Comparison of ENCODE assay signal across 33 cellular contexts in the genomic region with DNA sequence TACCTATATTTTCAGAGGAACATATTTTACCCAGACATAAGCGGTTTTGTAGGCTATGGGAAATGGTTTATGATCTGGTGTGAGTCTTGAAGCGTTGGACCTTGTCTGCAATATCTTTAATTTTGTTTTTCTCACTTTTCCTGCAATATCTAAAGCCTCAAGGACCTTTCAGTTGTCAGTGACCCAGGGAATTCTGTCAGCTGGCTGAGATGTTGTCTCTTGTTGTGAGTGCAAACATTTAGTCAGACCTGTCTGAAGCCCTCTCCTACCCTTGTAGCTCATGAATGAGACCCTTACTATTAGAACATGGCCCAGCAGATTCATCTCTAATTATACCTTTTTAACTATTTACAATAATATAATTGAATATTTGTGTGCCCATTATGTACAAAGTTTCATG.
"Had no signal": no experiment of that assay in that cellular context is flagged by ENCODE, and none has a peak within 500 bp of the region (broad histone marks: within the 10 kb centered on the region; RNA-seq: fewer than 3 reads in every experiment).

No MANE protein-coding gene starts in this region.

- H3K4me3 ChIP-seq: adrenal gland, ascending aorta, body of pancreas, breast epithelium, cardiac muscle cell had no signal

- FAIRE-seq: astrocyte, bronchial epithelial cell had no signal

- H3K27ac ChIP-seq: adrenal gland, ascending aorta, brain microvascular endothelial cell, breast epithelium, cardiac muscle cell had no signal

- H3K36me3 ChIP-seq: brain microvascular endothelial cell, breast epithelium had no signal

- H3K9me3 ChIP-seq: adrenal gland, ascending aorta, body of pancreas, breast epithelium had no signal

- DNase-seq: activated effector memory CD4-positive, alpha-beta T cell treated with anti-CD3 and anti-CD28 coated beads, Interleukin-2, amount 50 U/mL, for 16 hours; activated effector memory CD4-positive, alpha-beta T cell treated with Interleukin-2 at 50 U/mL for 16 hours; activated gamma-delta T cell; activated gamma-delta T cell treated with Interleukin-2 at 50 U/mL for 16 hours; activated naive CD4-positive, alpha-beta T cell; activated naive CD4-positive, alpha-beta T cell treated with anti-CD3 and anti-CD28 coated beads for 36 hours; activated naive CD4-positive, alpha-beta T cell treated with anti-CD3 and anti-CD28 coated beads, Interleukin-2, amount 10 ng/mL, durations not matched to agents 7 days and 5 days; activated naive CD4-positive, alpha-beta T cell treated with anti-CD3 and anti-CD28 coated beads, Interleukin-2, amount 50 U/mL, for 16 hours; activated naive CD4-positive, alpha-beta T cell treated with Interleukin-2 at 50 U/mL for 16 hours; activated naive CD8-positive, alpha-beta T cell treated with anti-CD3 and anti-CD28 coated beads for 36 hours; activated naive CD8-positive, alpha-beta T cell treated with anti-CD3 and anti-CD28 coated beads, Interleukin-2, amount 10 ng/mL, durations not matched to agents 7 days and 5 days; activated naive CD8-positive, alpha-beta T cell treated with anti-CD3 and anti-CD28 coated beads, Interleukin-2, amount 50 U/mL, for 24 hours; activated T-cell treated with anti-CD3 and anti-CD28 coated beads, Interleukin-2, amount 50 U/mL, for 24 hours; activated T-cell treated with anti-CD3 and anti-CD28 coated beads, Interleukin-2, amount 50 U/mL, for 4 hours; activated T-cell treated with anti-CD3 and anti-CD28 coated beads, Interleukin-2, amount 50 U/mL, for 48 hours; activated T-cell treated with anti-CD3 and anti-CD28 coated beads, Interleukin-2, amount 50 U/mL, for 72 hours; adrenal gland; amniotic stem cell; amygdala; anterior cingulate cortex; aorta; brain microvascular endothelial cell; caudate nucleus; central memory CD4-positive, alpha-beta T cell; cerebellar nuclear complex had no signal

- ATAC-seq: activated naive CD4-positive, alpha-beta T cell treated with anti-CD3 and anti-CD28 coated beads, Interleukin-2, amount 50 U/mL, for 72 hours; activated naive CD8-positive, alpha-beta T cell treated with anti-CD3 and anti-CD28 coated beads, Interleukin-2, amount 50 U/mL, for 24 hours; activated T-cell treated with anti-CD3 and anti-CD28 coated beads, Interleukin-2, amount 50 U/mL, for 4 hours; activated T-cell treated with anti-CD3 and anti-CD28 coated beads, Interleukin-2, amount 50 U/mL, for 72 hours; activated T-helper 17 cell treated with anti-CD3 and anti-CD28 coated beads, Interleukin-2, amount 50 U/mL, for 72 hours; body of pancreas had no signal

- H3K4me1 ChIP-seq: adrenal gland, ascending aorta, breast epithelium had no signal

- H3K27me3 ChIP-seq: adrenal gland, ascending aorta, body of pancreas, brain microvascular endothelial cell, breast epithelium, cardiac muscle cell had no signal
